Comparison of ENCODE assay signal across 11 cellular contexts in genomic region chr7:27185708-27186449, GRCh38. TPM values are rescaled to one million over a fixed set of nuclear protein-coding genes. Genes with fewer than 3 reads are reported as not detected.
DNase-seq lines count a peak whose midpoint lies in the region; ATAC-seq and TF ChIP-seq lines count a peak whose summit lies in the region.
"Had no signal": no experiment of that assay in that cellular context is flagged by ENCODE, and none has a peak within 500 bp of the region (broad histone marks: within the 10 kb centered on the region; RNA-seq: fewer than 3 reads in every experiment).

No MANE protein-coding gene starts in this region.

- H3K27me3 Mint-ChIP-seq in activated CD8-positive, alpha-beta memory T cell treated with anti-CD3 and anti-CD28 coated beads, Interleukin-2, amount 10 ng/mL, durations not matched to agents 7 days and 5 days = peaks cover 94% of the 10 kb centered on the region

- no peak for TF ChIP-seq POLR2A in stomach (IDR thresholded peaks at IDR 0.05)
- no peak for TF ChIP-seq POLR2A in GM18505 (IDR thresholded peaks at IDR 0.05; ENCODE audit: borderline replicate concordance, extremely low read depth, insufficient read depth, insufficient read length)

- H3K4me3 Mint-ChIP-seq in activated CD8-positive, alpha-beta memory T cell treated with anti-CD3 and anti-CD28 coated beads, Interleukin-2, amount 10 ng/mL, durations not matched to agents 7 days and 5 days = peak overlapping the region; percentile 29

- H3K4me1 ChIP-seq in stomach (peaks cover 35 to 58% (median 51%) of the 10 kb centered on the region in 4 donors), foreskin keratinocyte (no peaks in the 10 kb centered on the region)

- H3K4me3 ChIP-seq in kidney epithelial cell (ENCODE audit: low read depth, low read length) (peak overlapping the region; percentile 78), stomach (no peak overlapping the region)
- H3K4me3 ChIP-seq: A549, body of pancreas had no signal

- H3K36me3 Mint-ChIP-seq in activated CD8-positive, alpha-beta memory T cell treated with anti-CD3 and anti-CD28 coated beads, Interleukin-2, amount 10 ng/mL, durations not matched to agents 7 days and 5 days = no peaks in the 10 kb centered on the region

- H3K9me3 ChIP-seq in stomach = peaks cover 0 to 16% (median 0%) of the 10 kb centered on the region in 4 donors
- H3K9me3 ChIP-seq: A549, body of pancreas had no signal

- intact Hi-C loops in stomach (cut with DNase I; ENCODE audit: low total_unique reads) = no loop called here

- CTCF ChIA-PET in activated CD8-positive, alpha-beta memory T cell treated with anti-CD3 and anti-CD28 coated beads, Interleukin-2, amount 10 ng/mL, durations not matched to agents 7 days and 5 days (lab: Charles Lee) = interaction anchor here (1.2 to 2.1 kb wide), 5 partner anchors 7 to 26 kb away, joined by 3 to 12 read pairs (median 4); no protein-coding TSS in a partner anchor

- TF ChIP-seq EP300 in stomach (IDR thresholded peaks at IDR 0.05) = no peak

- no peak overlapping the region for H3K27ac ChIP-seq in stomach
- no peak overlapping the region for H3K27ac ChIP-seq in foreskin keratinocyte
- H3K27ac ChIP-seq: body of pancreas had no signal

- DNase-seq in NCI-H82 (lab: John Stamatoyannopoulos, UW) = peak; percentile 38
- no peak for DNase-seq in NCI-H82 treated with DMSO at 0.1 percent for 48 hours (lab: John Stamatoyannopoulos, UW; ENCODE audit: unreplicated experiment)
- no peak for DNase-seq in activated CD8-positive, alpha-beta memory T cell treated with anti-CD3 and anti-CD28 coated beads, Interleukin-2, amount 10 ng/mL, durations not matched to agents 7 days and 5 days
- DNase-seq in kidney epithelial cell (ENCODE audit: low read depth) = no peak
- DNase-seq in stomach = peak; percentile 7
- DNase-seq in foreskin keratinocyte = no peak
- DNase-seq in A172 (ENCODE audit: low spot score) = no peak

- peak overlapping the region; percentile 68 for H3K27ac Mint-ChIP-seq in activated CD8-positive, alpha-beta memory T cell treated with anti-CD3 and anti-CD28 coated beads, Interleukin-2, amount 10 ng/mL, durations not matched to agents 7 days and 5 days

- H3K9me3 Mint-ChIP-seq in activated CD8-positive, alpha-beta memory T cell treated with anti-CD3 and anti-CD28 coated beads, Interleukin-2, amount 10 ng/mL, durations not matched to agents 7 days and 5 days (ENCODE audit: low read depth) = no peaks in the 10 kb centered on the region

- WGBS in stomach, 5 donors = 6 to 13% (median 7%) methylated on average over 23 to 30 of the region's 30 CpGs

- TF ChIP-seq CTCF in kidney epithelial cell (IDR thresholded peaks at IDR 0.05; ENCODE audit: insufficient read depth, low read length, poor library complexity, severe bottlenecking) (no peak), stomach (IDR thresholded peaks at IDR 0.05) (no peak), foreskin keratinocyte (conservative IDR thresholded peaks at IDR 0.05) (no peak)

- H3K36me3 ChIP-seq in kidney epithelial cell (ENCODE audit: control insufficient read depth, insufficient read depth, low read length) (no peaks in the 10 kb centered on the region), stomach (no peaks in the 10 kb centered on the region)

- H3K4me1 Mint-ChIP-seq in activated CD8-positive, alpha-beta memory T cell treated with anti-CD3 and anti-CD28 coated beads, Interleukin-2, amount 10 ng/mL, durations not matched to agents 7 days and 5 days = peaks cover 28% of the 10 kb centered on the region

- H3K27me3 ChIP-seq in kidney epithelial cell (ENCODE audit: control insufficient read depth, insufficient read depth, low read length) (no peaks in the 10 kb centered on the region), stomach (peaks cover 68 to 100% (median 95%) of the 10 kb centered on the region in 3 donors), foreskin keratinocyte (peaks cover 95% of the 10 kb centered on the region)

- no peak for ATAC-seq in activated CD8-positive, alpha-beta memory T cell treated with anti-CD3 and anti-CD28 coated beads, Interleukin-2, amount 10 ng/mL, durations not matched to agents 7 days and 5 days
- ATAC-seq in foreskin keratinocyte (no peak), GM18505 (IDR thresholded peaks at IDR 0.05; ENCODE audit: unreplicated experiment) (no peak)
- ATAC-seq: body of pancreas had no signal

RNA-seq across cellular contexts. Expression of gene HOXA11, which starts 0.8 kb away (rescaled TPM):
- not detected for total RNA-seq in activated CD8-positive, alpha-beta memory T cell treated with anti-CD3 and anti-CD28 coated beads, Interleukin-2, amount 10 ng/mL, durations not matched to agents 7 days and 5 days
- 11.4 and 17.3 TPM in 2 replicates for total RNA-seq in kidney epithelial cell
- total RNA-seq in stomach = 1 to 10 TPM in 1 of 5 donors, not detected in 4; 5.2 TPM
- not detected for polyA plus RNA-seq in stomach
- 0.07 and 0.31 TPM in 2 replicates for total RNA-seq in foreskin keratinocyte
- polyA plus RNA-seq in foreskin keratinocyte = 0.17 and 0.21 TPM in 2 replicates
- total RNA-seq in A172 (2014; rRNA removed; shearing (Covaris generic)) = 1.2 TPM in 2 replicates
- total RNA-seq: body of pancreas had no signal

RNA-seq across cellular contexts. Expression of gene HOXA10, which starts 11.8 kb away (rescaled TPM):
- total RNA-seq in activated CD8-positive, alpha-beta memory T cell treated with anti-CD3 and anti-CD28 coated beads, Interleukin-2, amount 10 ng/mL, durations not matched to agents 7 days and 5 days = not detected
- total RNA-seq in kidney epithelial cell (29.1 and 30.9 TPM in 2 replicates), stomach (100 to 1,000 TPM in 1 of 5 donors, under 1 TPM in 1, not detected in 3; 0.92 to 337 TPM), foreskin keratinocyte (4.8 and 6.1 TPM in 2 replicates)
- polyA plus RNA-seq in stomach (under 1 TPM in 1 of 3 donors, not detected in 2; 0.18 TPM), foreskin keratinocyte (3.3 and 3.7 TPM in 2 replicates)
- 26.4 and 30.7 TPM in 2 replicates for total RNA-seq in A172 (2014; rRNA removed; shearing (Covaris generic))

RNA-seq across cellular contexts. Expression of gene HOXA13, which starts 14.0 kb away (rescaled TPM):
- not detected for total RNA-seq in activated CD8-positive, alpha-beta memory T cell treated with anti-CD3 and anti-CD28 coated beads, Interleukin-2, amount 10 ng/mL, durations not matched to agents 7 days and 5 days
- not detected in 2 replicates for total RNA-seq in kidney epithelial cell
- 10 to 100 TPM in 1 of 5 donors, not detected in 4; 29.0 TPM for total RNA-seq in stomach
- not detected for polyA plus RNA-seq in stomach
- total RNA-seq in foreskin keratinocyte = not detected in 2 replicates
- polyA plus RNA-seq in foreskin keratinocyte = not detected in 2 replicates
- 3.2 and 4.7 TPM in 2 replicates for total RNA-seq in A172 (2014; rRNA removed; shearing (Covaris generic))
- total RNA-seq: body of pancreas had no signal
- polyA plus RNA-seq: keratinocyte had no signal

RNA-seq across cellular contexts. Expression of gene HOXA9, which starts 20.5 kb away (rescaled TPM):
- total RNA-seq in activated CD8-positive, alpha-beta memory T cell treated with anti-CD3 and anti-CD28 coated beads, Interleukin-2, amount 10 ng/mL, durations not matched to agents 7 days and 5 days = not detected
- 46.5 and 53.7 TPM in 2 replicates for total RNA-seq in kidney epithelial cell
- total RNA-seq in stomach = 10 to 100 TPM in 1 of 5 donors, not detected in 4; 68.1 TPM
- polyA plus RNA-seq in stomach = under 1 TPM in 1 of 3 donors, not detected in 2; 0.25 TPM
- 47.3 and 59.7 TPM in 2 replicates for total RNA-seq in foreskin keratinocyte
- 34.9 and 51.1 TPM in 2 replicates for polyA plus RNA-seq in foreskin keratinocyte
- 74.8 and 88.6 TPM in 2 replicates for total RNA-seq in A172 (2014; rRNA removed; shearing (Covaris generic))
- total RNA-seq: body of pancreas had no signal

RNA-seq across cellular contexts. Expression of gene HOXA7, which starts 29.4 kb away (rescaled TPM):
- not detected for total RNA-seq in activated CD8-positive, alpha-beta memory T cell treated with anti-CD3 and anti-CD28 coated beads, Interleukin-2, amount 10 ng/mL, durations not matched to agents 7 days and 5 days
- 28.8 and 34.2 TPM in 2 replicates for total RNA-seq in kidney epithelial cell
- total RNA-seq in stomach = 10 to 100 TPM in 1 of 5 donors, 1 to 10 TPM in 3, not detected in 1; 1.1 to 34.8 (median 3.3) TPM
- 1 to 10 TPM in 1 of 3 donors, under 1 TPM in 2; 0.98 to 7.9 (median 1.00) TPM for polyA plus RNA-seq in stomach
- 13.1 and 13.3 TPM in 2 replicates for total RNA-seq in foreskin keratinocyte
- polyA plus RNA-seq in foreskin keratinocyte = 14.5 and 15.6 TPM in 2 replicates
- not detected in 2 replicates for total RNA-seq in A172 (2014; rRNA removed; shearing (Covaris generic))

Comparison
In these comparisons a context has a peak if more than half of its experiments do, and no peak if none do; other contexts are left out.
1. DNase-seq: peak in NCI-H82 (single experiment) and stomach (single experiment); none in NCI-H82 treated with DMSO at 0.1 percent for 48 hours (single experiment), activated CD8-positive, alpha-beta memory T cell treated with anti-CD3 and anti-CD28 coated beads, Interleukin-2, amount 10 ng/mL, durations not matched to agents 7 days and 5 days (single experiment), kidney epithelial cell (single experiment), foreskin keratinocyte (0 of 2) and A172 (single experiment).